In the genomic region with DNA sequence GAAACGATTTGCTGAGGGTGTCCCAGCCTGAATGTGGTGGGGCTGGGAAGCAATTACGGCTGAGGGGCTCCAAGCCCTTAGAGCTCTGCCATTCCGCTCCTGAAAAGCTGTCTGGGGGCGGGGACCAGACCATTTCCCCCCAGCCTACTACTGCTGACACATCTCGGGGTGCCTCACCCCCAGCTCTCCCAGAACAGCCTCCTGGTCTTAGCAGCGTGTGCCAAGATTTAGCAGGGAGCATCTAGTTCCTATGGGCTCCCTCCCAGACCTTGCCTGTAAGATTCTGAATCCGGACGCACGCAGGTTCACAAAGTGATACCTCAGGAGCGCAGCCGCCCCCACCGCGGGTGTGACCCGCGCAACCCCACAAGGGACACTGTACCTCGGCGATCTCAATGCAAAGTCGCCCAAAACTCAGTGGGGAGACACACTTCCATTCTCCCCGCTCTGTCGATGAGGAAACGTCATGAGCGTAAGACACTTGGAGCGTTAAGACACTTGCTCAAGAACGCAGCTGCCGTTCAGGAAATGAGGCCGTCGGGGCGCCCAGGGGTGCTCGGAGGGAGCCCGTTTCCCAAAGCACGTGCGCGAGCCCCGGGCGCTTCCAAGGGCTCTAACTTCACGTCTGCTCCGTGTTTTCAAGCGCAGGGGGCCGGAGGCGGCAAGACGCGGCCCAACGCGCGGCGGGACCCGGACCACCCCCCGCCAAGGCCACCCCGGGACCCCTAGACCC, we compare ENCODE assay signal across 1 cellular context.
TF ChIP-seq lines count a peak whose summit lies in the region.

No MANE protein-coding gene starts in this region.

TF ChIP-seq in endothelial cell of umbilical vein, 7 proteins besides CTCF, POLR2A, EP300 and RAD21:
- TF ChIP-seq MAX (IDR thresholded peaks at IDR 0.05; ENCODE audit: insufficient read depth, insufficient read length) (peak; percentile 63), POLR2AphosphoS5 (IDR thresholded peaks at IDR 0.05; ENCODE audit: insufficient read depth, low read depth, low read length) (no peak)
TF ChIP-seq in endothelial cell of umbilical vein: peak in this region for 1.
